In genomic region chr7:98027342-98028033, GRCh38 we compare ENCODE assay signal across 26 cellular contexts. TPM values are rescaled to one million over a fixed set of nuclear protein-coding genes. Genes with fewer than 3 reads are reported as not detected.
DNase-seq lines count a peak whose midpoint lies in the region; ATAC-seq, FAIRE-seq and TF ChIP-seq lines count a peak whose summit lies in the region.
"Had no signal": no experiment of that assay in that cellular context is flagged by ENCODE, and none has a peak within 500 bp of the region (broad histone marks: within the 10 kb centered on the region; RNA-seq: fewer than 3 reads in every experiment).

No MANE protein-coding gene starts in this region.

- in situ Hi-C loops in GM12878 (cut with MboI), result loop anchor here (10.0 kb wide), 1 partner anchor 377 kb away; the partner anchor contains the start of gene BAIAP2L1

- TF ChIP-seq RAD21 in A549 (conservative IDR thresholded peaks at IDR 0.05 in 1 of 2, IDR thresholded peaks at IDR 0.05 in 1 of 2) (no peak), GM12878 (IDR thresholded peaks at IDR 0.05; ENCODE audit: insufficient read depth, low read depth, low read length) (no peak)

- H3K4me3 ChIP-seq in A549, result no peak overlapping the region
- no peak overlapping the region for H3K4me3 ChIP-seq in GM12878
- H3K4me3 ChIP-seq: SJCRH30 had no signal

- CTCF ChIA-PET in A549 (lab: Yijun Ruan, JAX), result interaction anchor here (0.7 to 18.8 kb wide), 2 partner anchors 142 to 236 kb away, joined by 4 to 493 read pairs; no protein-coding TSS in a partner anchor
- CTCF ChIA-PET in GM12878 (lab: Yijun Ruan, JAX), result interaction anchor here (9.7 kb wide), 1 partner anchor 138 kb away, joined by 450 read pairs; no protein-coding TSS in a partner anchor

- no peaks in the 10 kb centered on the region for H3K79me2 ChIP-seq in GM12878 (ENCODE audit: control insufficient read depth, insufficient read depth, low read length)

- intact Hi-C loops in GM12878 (cut with micrococcal nuclease; ENCODE audit: unreplicated experiment), result loop anchor here (10.0 kb wide), 1 partner anchor 377 kb away; the partner anchor contains the start of gene BAIAP2L1

- RAD21 ChIA-PET in GM12878 (lab: Charles Lee; ENCODE audit: unreplicated experiment), result no interaction called here

- SMC1A ChIA-PET in GM12878 (lab: Charles Lee; ENCODE audit: uncharacterized antibody, unreplicated experiment), result no interaction called here

- no peaks in the 10 kb centered on the region for H4K20me1 ChIP-seq in GM12878 (ENCODE audit: control insufficient read depth, insufficient read depth)

- H2AFZ ChIP-seq in GM12878 (ENCODE audit: control insufficient read depth, low read depth, low read length), result no peak overlapping the region

- peak overlapping the region; percentile 48; the same call in 2 of the 3 replicates for H3K4me2 ChIP-seq in A549
- no peak overlapping the region for H3K4me2 ChIP-seq in GM12878 (ENCODE audit: control insufficient read depth, insufficient read depth)

- peak; percentile 71 for TF ChIP-seq CTCF in 22Rv1 (IDR thresholded peaks at IDR 0.05)
- no peak for TF ChIP-seq CTCF in A549 (IDR thresholded peaks at IDR 0.05)
- no peak for TF ChIP-seq CTCF in GM12878 (IDR thresholded peaks at IDR 0.05 in 2 of 3, conservative IDR thresholded peaks at IDR 0.05 in 1 of 3; ENCODE audit: control insufficient read depth in 2 of 3, extremely low read depth in 1 of 3, insufficient read depth in 1 of 3, low read depth in 3 of 3, low read length in 3 of 3)

- BruUV-seq in GM12878 (replicated peaks; lab: Mats Ljungman, UMichigan), result no TSS peak

- H3K9ac ChIP-seq in GM12878 (ENCODE audit: control insufficient read depth, insufficient read depth, low read length), result no peak overlapping the region

- POLR2A ChIA-PET in A549 (lab: Yijun Ruan, JAX), result no interaction called here
- POLR2A ChIA-PET in GM12878 (lab: Charles Lee), result no interaction called here

- DNase-seq in A549 (ENCODE audit: low read depth in 1 of 2, low spot score in 1 of 2), result peak in 1 of 2 experiments; percentile 36
- DNase-seq in Kasumi-1 (lab: John Stamatoyannopoulos, UW), result peak; percentile 29 to 59
- no peak for DNase-seq in GM12878 (ENCODE audit: low read depth, low spot score)
- no peak for DNase-seq in hypothalamus (lab: John Stamatoyannopoulos, UW)
- DNase-seq in amygdala (lab: John Stamatoyannopoulos, UW), result no peak
- DNase-seq: AML-193; C1 segment of cervical spinal cord; Calu3; CD8-positive, alpha-beta memory T cell; DMS153; GDM1; H7; IMR-90; NCI-H1417; NCI-H1694 treated with DMSO at 0.1 percent for 48 hours; NCI-H69; SJCRH30; T-helper 2 cell had no signal

- no peak for FAIRE-seq in A549 (lab: Jason Lieb, UNC)
- no peak for FAIRE-seq in GM12878 (lab: Jason Lieb, UNC)
- FAIRE-seq: RCC 7860 had no signal

- H3K9me3 ChIP-seq in A549, result no peaks in the 10 kb centered on the region
- H3K9me3 ChIP-seq in GM12878 (replicated peaks; ENCODE audit: control insufficient read depth, insufficient read depth, low read length), result no peaks in the 10 kb centered on the region
- H3K9me3 ChIP-seq: SJCRH30 had no signal

- H3K27ac ChIP-seq in 22Rv1 (no peak overlapping the region), A549 (no peak overlapping the region), GM12878 (ENCODE audit: control insufficient read depth, insufficient read depth) (no peak overlapping the region)
- H3K27ac ChIP-seq: SJCRH30 had no signal

- 51% methylated on average over 9 of the region's 9 CpGs for WGBS in A549 (ENCODE audit: missing lambda C conversion rate)
- 83% methylated on average over 9 of the region's 9 CpGs for WGBS in GM12878 (ENCODE audit: insufficient coverage, insufficient replicate concordance, low lambda C conversion rate, missing lambda C conversion rate)

- ATAC-seq in A549, result peak; percentile 72 to 76; a peak in 5 of 6 replicates
- no peak for ATAC-seq in GM12878
- ATAC-seq in HG03432 (IDR thresholded peaks at IDR 0.05; ENCODE audit: unreplicated experiment), result no peak
- no peak for ATAC-seq in HG03354 (IDR thresholded peaks at IDR 0.05; ENCODE audit: poor library complexity, severe bottlenecking, unreplicated experiment)

- TF ChIP-seq EP300 in A549 (IDR thresholded peaks at IDR 0.05) (no peak), GM12878 (IDR thresholded peaks at IDR 0.05; ENCODE audit: borderline replicate concordance in 1 of 2, control insufficient read depth in 1 of 2, low read depth in 2 of 2, low read length in 2 of 2) (no peak)

- H3K36me3 ChIP-seq in GM12878 (ENCODE audit: control insufficient read depth in 2 of 2, insufficient read depth in 2 of 2, low read length in 1 of 2), result no peaks in the 10 kb centered on the region
- H3K36me3 ChIP-seq: SJCRH30 had no signal

- TF ChIP-seq POLR2A in A549 (IDR thresholded peaks at IDR 0.05; ENCODE audit: low read length) (no peak), GM12878 (IDR thresholded peaks at IDR 0.05; ENCODE audit: low read depth, low read length) (no peak)

- H3K4me1 ChIP-seq in A549 (no peaks in the 10 kb centered on the region), GM12878 (ENCODE audit: control insufficient read depth, insufficient read depth, low read length) (no peaks in the 10 kb centered on the region)
- H3K4me1 ChIP-seq: SJCRH30 had no signal

- H3K27me3 ChIP-seq in GM12878 (replicated peaks in 1 of 2; ENCODE audit: control insufficient read depth in 2 of 2, insufficient read depth in 2 of 2, low read length in 1 of 2), result no peaks in the 10 kb centered on the region; a peak in 1 of 4 replicates

TF ChIP-seq in A549, 52 proteins besides CTCF, POLR2A, EP300 and RAD21 (continues in another document):
- TF ChIP-seq CBX8 (IDR thresholded peaks at IDR 0.05) (no peak), RFX5 (IDR thresholded peaks at IDR 0.05) (no peak), BHLHE40 (IDR thresholded peaks at IDR 0.05; ENCODE audit: low read depth, low read length) (no peak), RCOR1 (IDR thresholded peaks at IDR 0.05; ENCODE audit: low read depth, low read length) (no peak), ZC3H11A (IDR thresholded peaks at IDR 0.05) (no peak), JUN (IDR thresholded peaks at IDR 0.05) (no peak), MYC (IDR thresholded peaks at IDR 0.05; ENCODE audit: borderline replicate concordance, low read length) (no peak)
- TF ChIP-seq, protein P1, sequence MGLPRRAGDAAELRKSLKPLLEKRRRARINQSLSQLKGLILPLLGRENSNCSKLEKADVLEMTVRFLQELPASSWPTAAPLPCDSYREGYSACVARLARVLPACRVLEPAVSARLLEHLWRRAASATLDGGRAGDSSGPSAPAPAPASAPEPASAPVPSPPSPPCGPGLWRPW (IDR thresholded peaks at IDR 0.05), result no peak

TF ChIP-seq in GM12878, 131 proteins besides CTCF, POLR2A, EP300 and RAD21 (continues in another document):
- no peak for TF ChIP-seq SRF (IDR thresholded peaks at IDR 0.05; ENCODE audit: low read depth in 2 of 2, low read length in 2 of 2)
- TF ChIP-seq, protein P2, sequence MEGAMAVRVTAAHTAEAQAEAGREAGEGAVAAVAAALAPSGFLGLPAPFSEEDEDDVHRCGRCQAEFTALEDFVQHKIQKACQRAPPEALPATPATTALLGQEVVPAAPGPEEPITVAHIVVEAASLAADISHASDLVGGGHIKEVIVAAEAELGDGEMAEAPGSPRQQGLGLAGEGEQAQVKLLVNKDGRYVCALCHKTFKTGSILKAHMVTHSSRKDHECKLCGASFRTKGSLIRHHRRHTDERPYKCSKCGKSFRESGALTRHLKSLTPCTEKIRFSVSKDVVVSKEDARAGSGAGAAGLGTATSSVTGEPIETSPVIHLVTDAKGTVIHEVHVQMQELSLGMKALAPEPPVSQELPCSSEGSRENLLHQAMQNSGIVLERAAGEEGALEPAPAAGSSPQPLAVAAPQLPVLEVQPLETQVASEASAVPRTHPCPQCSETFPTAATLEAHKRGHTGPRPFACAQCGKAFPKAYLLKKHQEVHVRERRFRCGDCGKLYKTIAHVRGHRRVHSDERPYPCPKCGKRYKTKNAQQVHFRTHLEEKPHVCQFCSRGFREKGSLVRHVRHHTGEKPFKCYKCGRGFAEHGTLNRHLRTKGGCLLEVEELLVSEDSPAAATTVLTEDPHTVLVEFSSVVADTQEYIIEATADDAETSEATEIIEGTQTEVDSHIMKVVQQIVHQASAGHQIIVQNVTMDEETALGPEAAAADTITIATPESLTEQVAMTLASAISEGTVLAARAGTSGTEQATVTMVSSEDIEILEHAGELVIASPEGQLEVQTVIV (IDR thresholded peaks at IDR 0.05; ENCODE audit: borderline replicate concordance, partially characterized antibody), result peak; percentile 6
- TF ChIP-seq IKZF1 (conservative IDR thresholded peaks at IDR 0.05), result no peak
- no peak for TF ChIP-seq JUND (IDR thresholded peaks at IDR 0.05; ENCODE audit: low read depth, low read length)
- no peak for TF ChIP-seq IRF3 (IDR thresholded peaks at IDR 0.05)

RNA-seq across cellular contexts. Expression of gene OCM2, which starts 37.5 kb away (rescaled TPM):
- not detected in 2 replicates for polyA plus RNA-seq in A549 (2011; rRNA removed)
- not detected in 2 replicates for polyA plus RNA-seq in A549 (2012; cell fraction: cytosol; rRNA removed)
- not detected in 2 replicates for polyA plus RNA-seq in A549 (2012; cell fraction: nucleus; rRNA removed)
- not detected in 3 replicates for polyA plus RNA-seq in A549 (2017; fragmentation: RNase III; extraction: RNeasy Plus Mini Kit Qiagen cat#74134 plus additional on column Dnase treatment)
- not detected in 2 replicates for polyA minus RNA-seq in A549 (2011; rRNA and poly(A)+ RNA removed)
- total RNA-seq in GM12878 (2013; cell fraction: nucleolus; rRNA removed), result not detected in 2 replicates
- not detected in 2 replicates for total RNA-seq in GM12878 (2014; rRNA removed)
- total RNA-seq in GM12878 (2014; rRNA removed; fragmentation: Illumina TruSeq; extraction: Trizol), result not detected in 2 replicates
- not detected in 2 replicates for total RNA-seq in GM12878 (2021)
- not detected for polyA plus RNA-seq in GM12878 (2011; ENCODE audit: low read depth)
- not detected in 2 replicates for polyA plus RNA-seq in GM12878 (2011; rRNA removed)
- not detected in 2 replicates for polyA plus RNA-seq in GM12878 (2011; cell fraction: cytosol; rRNA removed)
- not detected in 2 replicates for polyA plus RNA-seq in GM12878 (2011; cell fraction: nucleus; rRNA removed)
- not detected in 2 replicates for polyA plus RNA-seq in GM12878 (2012)
- not detected in 2 replicates for polyA plus RNA-seq in GM12878 (2014; fragmentation: Illumina TruSeq; extraction: Trizol)
- not detected for polyA plus RNA-seq in GM12878 (2014; fragmentation: Nextera tagmentation; extraction: Ambion mirVana)
- not detected in 2 replicates for polyA plus RNA-seq in GM12878 (2014; rRNA removed)
- polyA plus RNA-seq in GM12878 (2016; fragmentation: Nextera tagmentation; extraction: Ambion mirVana), result not detected
- not detected in 2 replicates for polyA minus RNA-seq in GM12878 (2011; rRNA and poly(A)+ RNA removed)
- not detected in 2 replicates for polyA minus RNA-seq in GM12878 (2011; cell fraction: cytosol; rRNA and poly(A)+ RNA removed)
- polyA minus RNA-seq in GM12878 (2011; cell fraction: nucleus; rRNA and poly(A)+ RNA removed), result not detected in 2 replicates
- total RNA-seq: Calu3; CD8-positive, alpha-beta memory T cell; H7; HT1080; IMR-90; M059J; NCI-H460; SJCRH30 had no signal
- polyA plus RNA-seq: AG04450; CD8-positive, alpha-beta memory T cell; IMR-90 had no signal

Comparison
In these comparisons a context has a peak if more than half of its experiments do, and no peak if none do; other contexts are left out.
1. ATAC-seq: peak in A549 (2 of 2); none in GM12878 (single experiment), HG03432 (single experiment) and HG03354 (single experiment).
2. DNase-seq: peak in Kasumi-1 (2 of 2); none in GM12878 (single experiment), hypothalamus (0 of 51) and amygdala (0 of 56).